8 cellular contexts compared by ENCODE assay signal in genomic region chr18:30616414-30616813, GRCh38.
"Had no signal": no experiment of that assay in that cellular context is flagged by ENCODE, and none has a peak within 500 bp of the region (broad histone marks: within the 10 kb centered on the region; RNA-seq: fewer than 3 reads in every experiment).

No MANE protein-coding gene starts in this region.

- FAIRE-seq: G401.6, GM12878, GM12891, GM12892, GM18507, GM19239 had no signal

- ATAC-seq: GM12878 had no signal

- DNase-seq: GDM1, GF-D8 had no signal

- H3K4me3 ChIP-seq: GM12878 had no signal
